17 cellular contexts compared by ENCODE assay signal in the genomic region with DNA sequence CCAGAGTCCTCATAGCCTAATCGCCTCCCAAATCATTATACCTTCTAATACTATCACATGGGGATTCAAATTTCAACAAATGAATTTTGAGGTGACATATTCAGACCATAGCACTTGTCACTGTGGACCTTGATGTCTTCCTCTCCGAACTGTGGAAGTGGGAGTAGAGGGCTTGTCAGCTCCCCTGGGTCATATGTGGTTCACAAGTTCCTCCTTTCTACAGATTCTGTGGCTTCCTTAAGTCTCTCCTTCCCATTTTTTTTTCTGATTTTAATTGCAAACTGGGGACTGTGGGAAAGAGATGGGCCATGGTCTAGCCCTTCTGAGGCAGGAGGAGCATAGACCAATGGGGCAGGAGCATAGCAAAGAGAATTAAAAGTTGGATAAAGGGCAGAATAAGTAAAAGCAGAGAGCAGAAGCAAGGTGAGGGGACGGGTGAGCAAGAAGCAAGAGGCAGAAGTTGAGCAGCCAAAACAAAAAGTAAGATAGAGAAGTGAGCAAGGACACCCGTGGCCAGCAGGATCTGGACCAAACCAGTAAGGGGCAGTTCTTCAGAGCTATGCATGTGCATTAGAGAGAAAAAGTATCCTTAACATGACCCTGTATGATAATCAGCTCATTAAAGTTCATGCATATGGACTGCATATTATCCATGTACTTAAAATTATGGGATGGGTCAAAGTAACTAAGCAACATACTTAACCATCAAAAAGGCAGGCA. TPM values are rescaled to one million over a fixed set of nuclear protein-coding genes. Genes with fewer than 3 reads are reported as not detected.
DNase-seq lines count a peak whose midpoint lies in the region; ATAC-seq and TF ChIP-seq lines count a peak whose summit lies in the region.
"Had no signal": no experiment of that assay in that cellular context is flagged by ENCODE, and none has a peak within 500 bp of the region (broad histone marks: within the 10 kb centered on the region; RNA-seq: fewer than 3 reads in every experiment).

No MANE protein-coding gene starts in this region.

- TF ChIP-seq CTCF in CD14-positive monocyte (IDR thresholded peaks at IDR 0.05) (no peak), coronary artery (IDR thresholded peaks at IDR 0.05) (no peak), brain microvascular endothelial cell (IDR thresholded peaks at IDR 0.05; ENCODE audit: low read depth, low read length, missing control alignments) (no peak)

- peak overlapping the region; percentile 65 to 80 for H3K4me3 Mint-ChIP-seq in CD14-positive monocyte
- peak overlapping the region; percentile 14 for H3K4me3 Mint-ChIP-seq in natural killer cell treated with Interleukin-12 subunit alpha and Interleukin-12 subunit beta and Interleukin-15 and Interleukin-18, amount 100 ng/mL, for 72 hours
- H3K4me3 Mint-ChIP-seq: HFFc6 had no signal

- no peaks in the 10 kb centered on the region for H3K36me3 ChIP-seq in brain microvascular endothelial cell (replicated peaks)
- H3K36me3 ChIP-seq: pancreas had no signal

- H3K9me3 Mint-ChIP-seq in CD14-positive monocyte, result no peaks in the 10 kb centered on the region
- peaks cover 4% of the 10 kb centered on the region for H3K9me3 Mint-ChIP-seq in natural killer cell treated with Interleukin-12 subunit alpha and Interleukin-12 subunit beta and Interleukin-15 and Interleukin-18, amount 100 ng/mL, for 72 hours

- intact Hi-C loops in CD14-positive monocyte (cut with micrococcal nuclease), result no loop called here

- peaks cover 98% of the 10 kb centered on the region for H3K4me1 Mint-ChIP-seq in CD14-positive monocyte
- H3K4me1 Mint-ChIP-seq in natural killer cell treated with Interleukin-12 subunit alpha and Interleukin-12 subunit beta and Interleukin-15 and Interleukin-18, amount 100 ng/mL, for 72 hours (ENCODE audit: low read depth in 2 of 2), result peaks cover 72% of the 10 kb centered on the region in 2 donors

- H3K27me3 ChIP-seq in brain microvascular endothelial cell (replicated peaks), result no peaks in the 10 kb centered on the region

- H3K4me3 ChIP-seq in coronary artery (no peak overlapping the region), brain microvascular endothelial cell (ENCODE audit: low read depth, low read length) (no peak overlapping the region)
- H3K4me3 ChIP-seq: pancreas had no signal

- in situ Hi-C loops in brain microvascular endothelial cell (cut with HindIII; ENCODE audit: low pct_ligation_motif_present, low sequenced_read_pairs), result no loop called here

- H3K27ac ChIP-seq in coronary artery (peak overlapping the region in 1 of 2 donors; percentile 71), brain microvascular endothelial cell (no peak overlapping the region)

- H3K27me3 Mint-ChIP-seq in CD14-positive monocyte (ENCODE audit: low read depth in 3 of 3), result no peaks in the 10 kb centered on the region
- H3K27me3 Mint-ChIP-seq in natural killer cell treated with Interleukin-12 subunit alpha and Interleukin-12 subunit beta and Interleukin-15 and Interleukin-18, amount 100 ng/mL, for 72 hours, result no peaks in the 10 kb centered on the region

- H3K27ac Mint-ChIP-seq in CD14-positive monocyte, result peak overlapping the region; percentile 98 to 100 (median 100)
- H3K27ac Mint-ChIP-seq in natural killer cell treated with Interleukin-12 subunit alpha and Interleukin-12 subunit beta and Interleukin-15 and Interleukin-18, amount 100 ng/mL, for 72 hours, result peak overlapping the region; percentile 22 to 76
- H3K27ac Mint-ChIP-seq: HFFc6 had no signal

- ATAC-seq in natural killer cell treated with Interleukin-12 subunit alpha and Interleukin-12 subunit beta and Interleukin-15 and Interleukin-18, amount 100 ng/mL, for 72 hours, result no peak

- no peak for DNase-seq in CD14-positive monocyte (ENCODE audit: low spot score)
- peak; percentile 69 to 87 for DNase-seq in NOMO-1 (lab: John Stamatoyannopoulos, UW; ENCODE audit: unreplicated experiment in 2 of 2)
- peak; percentile 31 for DNase-seq in coronary artery (ENCODE audit: low spot score)
- no peak for DNase-seq in natural killer cell treated with Interleukin-12 subunit alpha and Interleukin-12 subunit beta and Interleukin-15 and Interleukin-18, amount 100 ng/mL, for 72 hours (ENCODE audit: low spot score)
- no peak for DNase-seq in activated naive CD4-positive, alpha-beta T cell treated with Interleukin-2 at 50 U/mL for 16 hours
- DNase-seq in NCI-H2107 (lab: John Stamatoyannopoulos, UW), result no peak
- no peak for DNase-seq in iPS-NIHi11 (ENCODE audit: low spot score)
- no peak for DNase-seq in brain microvascular endothelial cell
- DNase-seq: activated naive CD4-positive, alpha-beta T cell; DMS79; foreskin melanocyte; HFFc6; NCI-H2029 treated with DMSO at 0.1 percent for 48 hours; NCI-H526; pancreas; T-helper 9 cell had no signal

- peaks cover 35 to 71% of the 10 kb centered on the region in 2 donors for H3K36me3 Mint-ChIP-seq in CD14-positive monocyte
- peaks cover 13% of the 10 kb centered on the region for H3K36me3 Mint-ChIP-seq in natural killer cell treated with Interleukin-12 subunit alpha and Interleukin-12 subunit beta and Interleukin-15 and Interleukin-18, amount 100 ng/mL, for 72 hours

RNA-seq across cellular contexts. Expression of a gene that starts 2.6 kb away (rescaled TPM):
- polyA plus RNA-seq in CD14-positive monocyte, result 10 to 100 TPM; 71.8 to 93.3 TPM
- 1 to 10 TPM; 7.9 to 8.7 TPM for total RNA-seq in natural killer cell treated with Interleukin-12 subunit alpha and Interleukin-12 subunit beta and Interleukin-15 and Interleukin-18, amount 100 ng/mL, for 72 hours
- total RNA-seq: HFFc6 had no signal

RNA-seq across cellular contexts. Expression of a gene that starts 14.8 kb away (rescaled TPM):
- 100 to 1,000 TPM in 1 of 2 donors, 10 to 100 TPM in 1; 87.5 to 133 TPM for polyA plus RNA-seq in CD14-positive monocyte
- 1 to 10 TPM in 1 of 2 donors, under 1 TPM in 1; 0.69 to 1.1 TPM for total RNA-seq in natural killer cell treated with Interleukin-12 subunit alpha and Interleukin-12 subunit beta and Interleukin-15 and Interleukin-18, amount 100 ng/mL, for 72 hours
- total RNA-seq: HFFc6 had no signal

RNA-seq across cellular contexts. Expression of a gene that starts 31.2 kb away (rescaled TPM):
- 1 to 10 TPM in 1 of 2 donors, under 1 TPM in 1; 0.75 to 3.0 TPM for polyA plus RNA-seq in CD14-positive monocyte
- total RNA-seq in natural killer cell treated with Interleukin-12 subunit alpha and Interleukin-12 subunit beta and Interleukin-15 and Interleukin-18, amount 100 ng/mL, for 72 hours, result 10 to 100 TPM in 1 of 2 donors, 1 to 10 TPM in 1; 8.1 to 15.4 TPM

RNA-seq across cellular contexts. Expression of a gene that starts 56.8 kb away (rescaled TPM):
- polyA plus RNA-seq in CD14-positive monocyte, result not detected
- 1 to 10 TPM in 1 of 2 donors, under 1 TPM in 1; 0.50 to 2.2 TPM for total RNA-seq in natural killer cell treated with Interleukin-12 subunit alpha and Interleukin-12 subunit beta and Interleukin-15 and Interleukin-18, amount 100 ng/mL, for 72 hours
- total RNA-seq: temporal lobe had no signal

Comparison
In these comparisons a context has a peak if more than half of its experiments do, and no peak if none do; other contexts are left out.
1. DNase-seq: peak in NOMO-1 (2 of 2) and coronary artery (single experiment); none in CD14-positive monocyte (single experiment), natural killer cell treated with Interleukin-12 subunit alpha and Interleukin-12 subunit beta and Interleukin-15 and Interleukin-18, amount 100 ng/mL, for 72 hours (single experiment), activated naive CD4-positive, alpha-beta T cell treated with Interleukin-2 at 50 U/mL for 16 hours (single experiment), NCI-H2107 (single experiment), iPS-NIHi11 (single experiment) and brain microvascular endothelial cell (single experiment).